14 cellular contexts compared by ENCODE assay signal in the genomic region with DNA sequence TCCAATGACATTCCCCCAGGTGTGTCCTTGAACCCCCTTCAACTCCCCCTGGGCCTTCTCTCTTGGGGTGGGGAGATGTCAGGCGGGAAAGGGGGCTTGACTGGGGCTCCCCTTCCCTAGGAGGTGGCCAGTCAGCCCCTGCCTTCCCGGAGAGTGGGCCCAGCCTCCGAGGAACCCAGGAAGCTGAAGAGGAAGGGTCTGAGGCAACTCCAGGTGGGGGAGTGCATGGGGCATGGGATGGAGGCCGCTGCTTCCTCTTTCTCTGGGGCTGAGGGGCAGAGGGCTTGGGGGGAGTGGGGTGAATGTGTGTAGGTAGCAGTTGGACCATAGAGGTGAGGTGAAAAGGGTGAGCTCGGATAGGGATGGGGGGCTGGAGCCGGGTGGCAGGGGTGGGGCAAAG. TPM values are rescaled to one million over a fixed set of nuclear protein-coding genes. Genes with fewer than 3 reads are reported as not detected.
DNase-seq lines count a peak whose midpoint lies in the region; ATAC-seq and TF ChIP-seq lines count a peak whose summit lies in the region.
"Had no signal": no experiment of that assay in that cellular context is flagged by ENCODE, and none has a peak within 500 bp of the region (broad histone marks: within the 10 kb centered on the region; RNA-seq: fewer than 3 reads in every experiment).

No MANE protein-coding gene starts in this region.

- no peak overlapping the region for H2AFZ ChIP-seq in GM23338

- no peak overlapping the region for H3K4me3 ChIP-seq in CD4-positive, CD25-positive, alpha-beta regulatory T cell (ENCODE audit: low read depth, low read length)
- peak overlapping the region; percentile 83 for H3K4me3 ChIP-seq in GM23338
- no peak overlapping the region for H3K4me3 ChIP-seq in neutrophil (ENCODE audit: low read depth in 1 of 2, low read length in 1 of 2)
- H3K4me3 ChIP-seq: cardiac muscle cell had no signal

- H3F3A ChIP-seq in GM23338 (replicated peaks; ENCODE audit: low read depth), result peaks cover 20% of the 10 kb centered on the region

- TF ChIP-seq CTCF in GM23338 (conservative IDR thresholded peaks at IDR 0.05; ENCODE audit: low read depth in 2 of 2), result no peak
- TF ChIP-seq CTCF in neutrophil (IDR thresholded peaks at IDR 0.05), result no peak

- H3K27me3 Mint-ChIP-seq in CD4-positive, CD25-positive, alpha-beta regulatory T cell, result peaks cover 7% of the 10 kb centered on the region
- peaks cover 37% of the 10 kb centered on the region for H3K27me3 Mint-ChIP-seq in GM23338 (ENCODE audit: insufficient read depth, low read depth, poor library complexity)
- peaks cover 7% of the 10 kb centered on the region for H3K27me3 Mint-ChIP-seq in dendritic cell treated with granulocyte-macrophage colony-stimulating factor and Interleukin-4, amounts not matched to agents 40 ng/mL and 50 ng/mL, for 4 days
- H3K27me3 Mint-ChIP-seq: activated B cell treated with CpG ODN at 0.5 μM for 24 hours had no signal

- H3K9me2 ChIP-seq in GM23338 (ENCODE audit: insufficient read depth), result no peaks in the 10 kb centered on the region

- no peak for ATAC-seq in CD4-positive, CD25-positive, alpha-beta regulatory T cell (ENCODE audit: low read depth in 2 of 2)
- ATAC-seq in GM23338 (no peak), HG02938 (IDR thresholded peaks at IDR 0.05; ENCODE audit: unreplicated experiment) (no peak), GM21825 (IDR thresholded peaks at IDR 0.05; ENCODE audit: unreplicated experiment) (no peak)
- ATAC-seq: lower lobe of right lung had no signal

- H4K20me1 ChIP-seq in GM23338 (replicated peaks; ENCODE audit: insufficient read depth), result peaks cover 3% of the 10 kb centered on the region

- peaks cover 22% of the 10 kb centered on the region for H3K4me1 ChIP-seq in CD4-positive, CD25-positive, alpha-beta regulatory T cell (ENCODE audit: control insufficient read depth, insufficient read depth, low read length, poor library complexity, severe bottlenecking)
- peaks cover 11% of the 10 kb centered on the region; the same call in 1 of the 2 replicates for H3K4me1 ChIP-seq in GM23338 (ENCODE audit: insufficient read depth)
- peaks cover 34 to 41% of the 10 kb centered on the region in 2 experiments for H3K4me1 ChIP-seq in neutrophil (ENCODE audit: control insufficient read depth in 1 of 2, insufficient read depth in 1 of 2, low read depth in 1 of 2, low read length in 1 of 2)

- no peak for DNase-seq in CD4-positive, CD25-positive, alpha-beta regulatory T cell
- DNase-seq in GM23338 (ENCODE audit: low spot score) (no peak), NCI-H2196 treated with DMSO at 0.1 percent for 48 hours (lab: John Stamatoyannopoulos, UW; ENCODE audit: unreplicated experiment) (no peak), mesenteric fat pad (ENCODE audit: low spot score) (no peak)
- DNase-seq: activated B cell treated with CpG ODN at 0.5 μM for 24 hours, hypothalamus, lower lobe of right lung, posterior cingulate gyrus had no signal

- H3K27ac ChIP-seq in CD4-positive, CD25-positive, alpha-beta regulatory T cell (ENCODE audit: insufficient read depth, low read length, poor library complexity, severe bottlenecking), result no peak overlapping the region
- H3K27ac ChIP-seq in GM23338 (ENCODE audit: low read depth), result no peak overlapping the region
- H3K27ac ChIP-seq in neutrophil, result peak overlapping the region; percentile 97

- H3K27ac Mint-ChIP-seq in CD4-positive, CD25-positive, alpha-beta regulatory T cell, result peak overlapping the region in 2 of 3 donors; percentile 87 to 99
- H3K27ac Mint-ChIP-seq in GM23338, result no peak overlapping the region
- H3K27ac Mint-ChIP-seq in dendritic cell treated with granulocyte-macrophage colony-stimulating factor and Interleukin-4, amounts not matched to agents 40 ng/mL and 50 ng/mL, for 4 days, result peak overlapping the region; percentile 96

- intact Hi-C loops in dendritic cell treated with granulocyte-macrophage colony-stimulating factor and Interleukin-4, amounts not matched to agents 40 ng/mL and 50 ng/mL, for 4 days (cut with micrococcal nuclease), result no loop called here

- H3K27me3 ChIP-seq in CD4-positive, CD25-positive, alpha-beta regulatory T cell (ENCODE audit: control insufficient read depth, insufficient read depth, low read length), result no peaks in the 10 kb centered on the region
- peaks cover 8% of the 10 kb centered on the region for H3K27me3 ChIP-seq in GM23338 (ENCODE audit: insufficient read depth)
- peaks cover 5% of the 10 kb centered on the region for H3K27me3 ChIP-seq in neutrophil
- H3K27me3 ChIP-seq: cardiac muscle cell had no signal

- peak overlapping the region in 3 of 4 donors; percentile 46 to 100 (median 87) for H3K4me3 Mint-ChIP-seq in CD4-positive, CD25-positive, alpha-beta regulatory T cell
- H3K4me3 Mint-ChIP-seq in GM23338, result peak overlapping the region; percentile 88
- H3K4me3 Mint-ChIP-seq in dendritic cell treated with granulocyte-macrophage colony-stimulating factor and Interleukin-4, amounts not matched to agents 40 ng/mL and 50 ng/mL, for 4 days, result no peak overlapping the region

- peaks cover 18% of the 10 kb centered on the region for H3K36me3 Mint-ChIP-seq in CD4-positive, CD25-positive, alpha-beta regulatory T cell
- H3K36me3 Mint-ChIP-seq in GM23338 (ENCODE audit: low read depth), result peaks cover 35% of the 10 kb centered on the region
- peaks cover 80% of the 10 kb centered on the region for H3K36me3 Mint-ChIP-seq in dendritic cell treated with granulocyte-macrophage colony-stimulating factor and Interleukin-4, amounts not matched to agents 40 ng/mL and 50 ng/mL, for 4 days (ENCODE audit: low read depth)

- H3K36me3 ChIP-seq in CD4-positive, CD25-positive, alpha-beta regulatory T cell (ENCODE audit: control insufficient read depth, insufficient read depth, low read length), result peaks cover 12% of the 10 kb centered on the region
- H3K36me3 ChIP-seq in GM23338 (ENCODE audit: insufficient read depth) (no peaks in the 10 kb centered on the region), neutrophil (peaks cover 47% of the 10 kb centered on the region)
- H3K36me3 ChIP-seq: cardiac muscle cell had no signal

- peaks cover 4 to 22% (median 7%) of the 10 kb centered on the region in 4 donors for H3K4me1 Mint-ChIP-seq in CD4-positive, CD25-positive, alpha-beta regulatory T cell
- peaks cover 24% of the 10 kb centered on the region for H3K4me1 Mint-ChIP-seq in GM23338
- peaks cover 48% of the 10 kb centered on the region for H3K4me1 Mint-ChIP-seq in dendritic cell treated with granulocyte-macrophage colony-stimulating factor and Interleukin-4, amounts not matched to agents 40 ng/mL and 50 ng/mL, for 4 days (ENCODE audit: low read depth)

- H3K79me2 ChIP-seq in GM23338 (replicated peaks; ENCODE audit: insufficient read depth), result no peaks in the 10 kb centered on the region

- no peaks in the 10 kb centered on the region for H3K9me3 ChIP-seq in CD4-positive, CD25-positive, alpha-beta regulatory T cell (ENCODE audit: control insufficient read depth in 2 of 2, low read length in 2 of 2)
- H3K9me3 ChIP-seq in neutrophil, result no peaks in the 10 kb centered on the region
- H3K9me3 ChIP-seq: lower lobe of right lung had no signal

- peak overlapping the region; percentile 95 for H3K4me2 ChIP-seq in GM23338

- H3K9me3 Mint-ChIP-seq in CD4-positive, CD25-positive, alpha-beta regulatory T cell, result peaks cover 0 to 1% (median 0%) of the 10 kb centered on the region in 7 donors
- no peaks in the 10 kb centered on the region; the same call in 2 of the 3 replicates for H3K9me3 Mint-ChIP-seq in GM23338
- no peaks in the 10 kb centered on the region for H3K9me3 Mint-ChIP-seq in dendritic cell treated with granulocyte-macrophage colony-stimulating factor and Interleukin-4, amounts not matched to agents 40 ng/mL and 50 ng/mL, for 4 days
- H3K9me3 Mint-ChIP-seq: activated B cell treated with CpG ODN at 0.5 μM for 24 hours had no signal

TF ChIP-seq in GM23338, 12 proteins besides CTCF, POLR2A, EP300 and RAD21 (continues in another document):
- TF ChIP-seq STAT1 (IDR thresholded peaks at IDR 0.05; ENCODE audit: unreplicated experiment), result no peak

RNA-seq across cellular contexts. Expression of a gene that starts 2.7 kb away (rescaled TPM):
- 11.0 TPM for total RNA-seq in CD4-positive, CD25-positive, alpha-beta regulatory T cell
- polyA plus RNA-seq in CD4-positive, CD25-positive, alpha-beta regulatory T cell, result 1 to 10 TPM; 1.5 to 3.6 (median 2.1) TPM
- total RNA-seq in GM23338 (2014; rRNA removed; shearing (Covaris generic)), result 1.7 and 2.9 TPM in 2 replicates
- polyA plus RNA-seq in GM23338 (2016; fragmentation: Nextera tagmentation; extraction: Ambion mirVana), result 10.2 and 12.7 TPM in 2 replicates
- total RNA-seq in mesenteric fat pad, result 34.4 TPM

RNA-seq across cellular contexts. Expression of a gene that starts 15.6 kb away (rescaled TPM):
- total RNA-seq in CD4-positive, CD25-positive, alpha-beta regulatory T cell, result 44.1 TPM
- polyA plus RNA-seq in CD4-positive, CD25-positive, alpha-beta regulatory T cell, result 10 to 100 TPM in 3 of 4 donors, 1 to 10 TPM in 1; 7.3 to 14.5 (median 12.6) TPM
- 14.5 and 17.3 TPM in 2 replicates for total RNA-seq in GM23338 (2014; rRNA removed; shearing (Covaris generic))
- polyA plus RNA-seq in GM23338 (2016; fragmentation: Nextera tagmentation; extraction: Ambion mirVana), result 15.0 and 15.3 TPM in 2 replicates
- total RNA-seq in mesenteric fat pad, result 27.3 TPM

RNA-seq across cellular contexts. Expression of a gene that starts 37.7 kb away (rescaled TPM):
- total RNA-seq in CD4-positive, CD25-positive, alpha-beta regulatory T cell, result 0.91 TPM
- under 1 TPM in 1 of 4 donors, not detected in 3; 0.22 TPM for polyA plus RNA-seq in CD4-positive, CD25-positive, alpha-beta regulatory T cell
- 0.58 TPM in 1 of 2 replicates, not detected in the other for total RNA-seq in GM23338 (2014; rRNA removed; shearing (Covaris generic))
- 0.08 TPM in 1 of 2 replicates, not detected in the other for polyA plus RNA-seq in GM23338 (2016; fragmentation: Nextera tagmentation; extraction: Ambion mirVana)
- 135 TPM for total RNA-seq in mesenteric fat pad
- total RNA-seq: cardiac muscle cell, epithelial cell of proximal tubule had no signal
- polyA plus RNA-seq: cardiac muscle cell had no signal

RNA-seq across cellular contexts. Expression of a gene that starts 41.0 kb away (rescaled TPM):
- 21.2 TPM for total RNA-seq in CD4-positive, CD25-positive, alpha-beta regulatory T cell
- 1 to 10 TPM; 4.2 to 6.7 (median 5.4) TPM for polyA plus RNA-seq in CD4-positive, CD25-positive, alpha-beta regulatory T cell
- 27.8 and 31.9 TPM in 2 replicates for total RNA-seq in GM23338 (2014; rRNA removed; shearing (Covaris generic))
- 23.4 and 25.8 TPM in 2 replicates for polyA plus RNA-seq in GM23338 (2016; fragmentation: Nextera tagmentation; extraction: Ambion mirVana)
- 3.6 TPM for total RNA-seq in mesenteric fat pad

Comparison
In these comparisons a context has a peak if more than half of its experiments do, and no peak if none do; other contexts are left out.
1. RNA of a gene that starts 37.7 kb away (total RNA-seq): 135 TPM in mesenteric fat pad (single experiment); 0.91 TPM in CD4-positive, CD25-positive, alpha-beta regulatory T cell (single experiment) and 0.58 TPM in GM23338; every median in the first group is over 10 times any median in the second.